36 cellular contexts compared by ENCODE assay signal in genomic region chr9:98479967-98480847, GRCh38.
DNase-seq lines count a peak whose midpoint lies in the region; ATAC-seq, FAIRE-seq and TF ChIP-seq lines count a peak whose summit lies in the region.
"Had no signal": no experiment of that assay in that cellular context is flagged by ENCODE, and none has a peak within 500 bp of the region (broad histone marks: within the 10 kb centered on the region; RNA-seq: fewer than 3 reads in every experiment).

No MANE protein-coding gene starts in this region.

- POLR2A ChIA-PET in A549 (lab: Yijun Ruan, JAX), result interaction anchor here (1.0 to 1.5 kb wide), 2 partner anchors 105 to 106 kb away, joined by 3 read pairs; no protein-coding TSS in a partner anchor

- TF ChIP-seq RAD21 in A549 (conservative IDR thresholded peaks at IDR 0.05 in 1 of 2, IDR thresholded peaks at IDR 0.05 in 1 of 2), result no peak

- no peak overlapping the region for H2AFZ ChIP-seq in astrocyte (ENCODE audit: low read depth, low read length)

- TF ChIP-seq CTCF in A549 (IDR thresholded peaks at IDR 0.05) (no peak), astrocyte (IDR thresholded peaks at IDR 0.05; ENCODE audit: insufficient read depth, low read depth, low read length) (no peak)

- H3K27me3 ChIP-seq in astrocyte (ENCODE audit: insufficient read depth, low read length), result no peaks in the 10 kb centered on the region
- H3K27me3 ChIP-seq: uterus had no signal

- H3K27ac ChIP-seq in A549 (peak overlapping the region; percentile 69 to 85), astrocyte (ENCODE audit: low read depth, low read length) (no peak overlapping the region)
- H3K27ac ChIP-seq: heart right ventricle, left ventricle myocardium inferior, psoas muscle, skin epidermis, uterus had no signal

- H3K4me3 ChIP-seq in A549 (no peak overlapping the region), astrocyte (ENCODE audit: insufficient read depth, low read depth, low read length) (no peak overlapping the region)
- H3K4me3 ChIP-seq: heart right ventricle, left ventricle myocardium inferior, psoas muscle, skin epidermis, uterus had no signal

- H3K79me2 ChIP-seq in astrocyte (ENCODE audit: insufficient read depth, low read length), result no peaks in the 10 kb centered on the region

- intact Hi-C loops in sciatic nerve (cut with DNase I), result no loop called here

- H3K4me3 Mint-ChIP-seq in astrocyte (ENCODE audit: unreplicated experiment), result no peak overlapping the region
- H3K4me3 Mint-ChIP-seq: activated CD4-positive, alpha-beta memory T cell treated with anti-CD3 and anti-CD28 coated beads for 36 hours; activated naive CD4-positive, alpha-beta T cell treated with anti-CD3 and anti-CD28 coated beads, Interleukin-2, amount 50 U/mL, for 24 hours; activated T-helper 17 cell treated with anti-CD3 and anti-CD28 coated beads, Interleukin-2, amount 50 U/mL, for 72 hours; B cell; CD8-positive, alpha-beta memory T cell; central memory CD8-positive, alpha-beta T cell; naive B cell; stimulated activated effector memory CD8-positive, alpha-beta T cell treated with anti-CD3 and anti-CD28 coated beads, Interleukin-12 subunit alpha, Interleukin-12 subunit beta, amount 100 ng/mL, for 72 hours; T-cell had no signal

- DNase-seq in A549 (ENCODE audit: low read depth in 1 of 2, low spot score in 1 of 2) (peak; percentile 49 to 85), HT-29 (ENCODE audit: low spot score) (peak; percentile 60), astrocyte (ENCODE audit: low read depth) (peak; percentile 65), kidney glomerular epithelial cell (lab: John Stamatoyannopoulos, UW) (peak; percentile 26), NCI-H446 treated with DMSO at 0.1 percent for 48 hours (lab: John Stamatoyannopoulos, UW) (no peak), sciatic nerve (ENCODE audit: low spot score) (no peak), NCI-H1048 (lab: John Stamatoyannopoulos, UW) (no peak), NCI-H345 treated with DMSO at 0.1 percent for 48 hours (lab: John Stamatoyannopoulos, UW; ENCODE audit: unreplicated experiment) (no peak)
- DNase-seq: activated CD4-positive, alpha-beta memory T cell treated with anti-CD3 and anti-CD28 coated beads for 36 hours; activated CD8-positive, alpha-beta memory T cell treated with anti-CD3 and anti-CD28 coated beads, Interleukin-2, amount 50 U/mL, for 48 hours; anterior cingulate cortex; CD8-positive, alpha-beta memory T cell; DMS79 treated with DMSO at 0.1 percent for 48 hours; heart right ventricle; Karpas-422; left ventricle myocardium inferior; naive B cell; NCI-H1092 treated with DMSO at 0.1 percent for 48 hours; NCI-H2029 treated with DMSO at 0.1 percent for 48 hours; NCI-H226; NCI-H82; psoas muscle; SHP77 treated with DMSO at 0.1 percent for 48 hours; stimulated activated CD4-positive, alpha-beta T cell treated with anti-CD3 and anti-CD28 coated beads, Interleukin-2, amount 100 ng/mL, for 24 hours; substantia nigra; T-cell; uterus had no signal

- no peak for FAIRE-seq in A549 (lab: Jason Lieb, UNC)
- no peak for FAIRE-seq in astrocyte (lab: Jason Lieb, UNC)
- FAIRE-seq: endothelial cell of umbilical vein, GM12892 had no signal

- WGBS in A549 (ENCODE audit: missing lambda C conversion rate), result 31% methylated on average over 5 of the region's 5 CpGs

- no peaks in the 10 kb centered on the region for H3K9me3 Mint-ChIP-seq in astrocyte (ENCODE audit: unreplicated experiment)
- H3K9me3 Mint-ChIP-seq: activated CD4-positive, alpha-beta memory T cell treated with anti-CD3 and anti-CD28 coated beads for 36 hours; activated naive CD4-positive, alpha-beta T cell treated with anti-CD3 and anti-CD28 coated beads, Interleukin-2, amount 50 U/mL, for 24 hours; activated T-helper 17 cell treated with anti-CD3 and anti-CD28 coated beads, Interleukin-2, amount 50 U/mL, for 72 hours; central memory CD8-positive, alpha-beta T cell; naive B cell; stimulated activated effector memory CD8-positive, alpha-beta T cell treated with anti-CD3 and anti-CD28 coated beads, Interleukin-12 subunit alpha, Interleukin-12 subunit beta, amount 100 ng/mL, for 72 hours; T-cell had no signal

- no peak overlapping the region for H3K9ac ChIP-seq in astrocyte (ENCODE audit: low read length)

- peak in 1 of 2 experiments; percentile 39; a peak in 1 of 5 replicates for TF ChIP-seq EP300 in A549 (IDR thresholded peaks at IDR 0.05)

- H3K36me3 ChIP-seq in astrocyte (ENCODE audit: insufficient read depth, low read length), result no peaks in the 10 kb centered on the region
- H3K36me3 ChIP-seq: heart right ventricle, left ventricle myocardium inferior, uterus had no signal

- peaks cover 23% of the 10 kb centered on the region for H3K4me1 Mint-ChIP-seq in astrocyte (ENCODE audit: low read depth, unreplicated experiment)
- H3K4me1 Mint-ChIP-seq: activated naive CD4-positive, alpha-beta T cell treated with anti-CD3 and anti-CD28 coated beads, Interleukin-2, amount 50 U/mL, for 24 hours; B cell; CD8-positive, alpha-beta memory T cell; central memory CD8-positive, alpha-beta T cell; naive B cell; stimulated activated effector memory CD8-positive, alpha-beta T cell treated with anti-CD3 and anti-CD28 coated beads, Interleukin-12 subunit alpha, Interleukin-12 subunit beta, amount 100 ng/mL, for 72 hours; T-cell had no signal

- CTCF ChIA-PET in A549 (lab: Yijun Ruan, JAX), result interaction anchor here (0.7 to 2.1 kb wide), 7 partner anchors 8 to 342 kb away, joined by 3 to 6 read pairs (median 3); no protein-coding TSS in a partner anchor

- H3K4me2 ChIP-seq in A549 (peak overlapping the region; percentile 50), astrocyte (ENCODE audit: low read length) (peak overlapping the region; percentile 2)

- H3K4me1 ChIP-seq in A549 (peaks cover 29% of the 10 kb centered on the region), astrocyte (ENCODE audit: insufficient read depth, low read length) (peaks cover 19% of the 10 kb centered on the region)
- H3K4me1 ChIP-seq: psoas muscle, uterus had no signal

- no peak for TF ChIP-seq POLR2A in A549 (IDR thresholded peaks at IDR 0.05; ENCODE audit: low read length)

- no peaks in the 10 kb centered on the region for H4K20me1 ChIP-seq in astrocyte (ENCODE audit: insufficient read depth, low read length)

- peak; percentile 88 to 91 for ATAC-seq in A549
- no peak for ATAC-seq in sciatic nerve
- ATAC-seq: activated T-helper 17 cell treated with anti-CD3 and anti-CD28 coated beads, Interleukin-2, amount 50 U/mL, for 72 hours; HCT116; heart right ventricle; psoas muscle; stimulated activated effector memory CD8-positive, alpha-beta T cell treated with anti-CD3 and anti-CD28 coated beads, Interleukin-12 subunit alpha, Interleukin-12 subunit beta, amount 100 ng/mL, for 72 hours; T-cell had no signal

- H3K36me3 Mint-ChIP-seq in astrocyte (ENCODE audit: low read depth, unreplicated experiment), result no peaks in the 10 kb centered on the region
- H3K36me3 Mint-ChIP-seq: activated CD4-positive, alpha-beta memory T cell treated with anti-CD3 and anti-CD28 coated beads for 36 hours; activated naive CD4-positive, alpha-beta T cell treated with anti-CD3 and anti-CD28 coated beads, Interleukin-2, amount 50 U/mL, for 24 hours; CD8-positive, alpha-beta memory T cell; stimulated activated effector memory CD8-positive, alpha-beta T cell treated with anti-CD3 and anti-CD28 coated beads, Interleukin-12 subunit alpha, Interleukin-12 subunit beta, amount 100 ng/mL, for 72 hours; T-cell had no signal

- H3K9me3 ChIP-seq in A549 (no peaks in the 10 kb centered on the region), astrocyte (ENCODE audit: insufficient read depth, low read depth, low read length) (no peaks in the 10 kb centered on the region)
- H3K9me3 ChIP-seq: heart right ventricle, left ventricle myocardium inferior, psoas muscle, uterus had no signal

- H3K27me3 Mint-ChIP-seq in astrocyte (ENCODE audit: low read depth, unreplicated experiment), result peaks cover 7% of the 10 kb centered on the region

- peak overlapping the region; percentile 58 for H3K27ac Mint-ChIP-seq in astrocyte (ENCODE audit: unreplicated experiment)
- H3K27ac Mint-ChIP-seq: activated CD4-positive, alpha-beta memory T cell treated with anti-CD3 and anti-CD28 coated beads for 36 hours; activated naive CD4-positive, alpha-beta T cell treated with anti-CD3 and anti-CD28 coated beads, Interleukin-2, amount 50 U/mL, for 24 hours; activated T-helper 17 cell treated with anti-CD3 and anti-CD28 coated beads, Interleukin-2, amount 50 U/mL, for 72 hours; B cell; CD8-positive, alpha-beta memory T cell; stimulated activated effector memory CD8-positive, alpha-beta T cell treated with anti-CD3 and anti-CD28 coated beads, Interleukin-12 subunit alpha, Interleukin-12 subunit beta, amount 100 ng/mL, for 72 hours; T-cell had no signal

TF ChIP-seq in A549, 52 proteins besides CTCF, POLR2A, EP300 and RAD21:
- TF ChIP-seq JUNB (IDR thresholded peaks at IDR 0.05) (peak; percentile 60), EHF (CRISPR knock-in tag; IDR thresholded peaks at IDR 0.05) (no peak), HEYL (CRISPR knock-in tag; IDR thresholded peaks at IDR 0.05) (no peak), FOSL2 (IDR thresholded peaks at IDR 0.05) (no peak; the same call in 1 of the 2 replicates), FOSL2 (CRISPR knock-in tag; IDR thresholded peaks at IDR 0.05) (peak; percentile 71), JUN (IDR thresholded peaks at IDR 0.05) (0 out of 5 replicates have a peak, but pooled peaks of 1 of the 2 experiments have one; percentile 41)

Comparison
In these comparisons a context has a peak if more than half of its experiments do, and no peak if none do; other contexts are left out.
1. DNase-seq: peak in A549 (2 of 2), HT-29 (single experiment), astrocyte (single experiment) and kidney glomerular epithelial cell (single experiment); none in NCI-H446 treated with DMSO at 0.1 percent for 48 hours (single experiment), sciatic nerve (single experiment), NCI-H1048 (single experiment) and NCI-H345 treated with DMSO at 0.1 percent for 48 hours (single experiment).